Comparison of ENCODE assay signal across 8 cellular contexts in genomic region chr21:26845066-26845749, GRCh38. TPM values are rescaled to one million over a fixed set of nuclear protein-coding genes. Genes with fewer than 3 reads are reported as not detected.
DNase-seq lines count a peak whose midpoint lies in the region; ATAC-seq and TF ChIP-seq lines count a peak whose summit lies in the region.

Gene ADAMTS1, minus strand, starts transcription at chr21:26845409. Its CDS starts 455 bp downstream, at chr21:26844954.

- DNase-seq in HuH-7 (ENCODE audit: low spot score) (peak; percentile 86), activated B cell treated with CpG ODN at 0.5 μM for 24 hours (no peak), esophagus squamous epithelium (lab: John Stamatoyannopoulos, UW) (no peak), midbrain (lab: John Stamatoyannopoulos, UW) (peak; percentile 94)

- no peaks in the 10 kb centered on the region for H3K9me3 Mint-ChIP-seq in activated B cell treated with CpG ODN at 0.5 μM for 24 hours

- 0% methylated on average over 4 to 23 of the region's 54 CpGs for WGBS in esophagus squamous epithelium, 2 donors
- WGBS in thymus, result under 1% methylated on average over 54 of the region's 54 CpGs

- H3K4me1 ChIP-seq in esophagus squamous epithelium (peaks cover 10 to 82% (median 14%) of the 10 kb centered on the region in 3 donors), thymus (ENCODE audit: control insufficient read depth, insufficient read depth, low read length) (peaks cover 32% of the 10 kb centered on the region)

- H3K9me3 ChIP-seq in esophagus squamous epithelium (no peaks in the 10 kb centered on the region), thymus (ENCODE audit: control insufficient read depth) (no peaks in the 10 kb centered on the region)

- intact Hi-C loops in activated B cell treated with CpG ODN at 0.5 μM for 24 hours (cut with micrococcal nuclease), result loop anchor here (5.0 to 10.0 kb wide), 2 partner anchors 1207 to 1850 kb away; no protein-coding TSS in a partner anchor
- intact Hi-C loops in esophagus squamous epithelium (cut with DNase I), result loop anchor here (5.0 kb wide), 1 partner anchor 1902 kb away; no protein-coding TSS in a partner anchor

- CTCF ChIA-PET in activated B cell treated with CpG ODN at 0.5 μM for 24 hours (lab: Charles Lee), result interaction anchor here (1.0 kb wide), 1 partner anchor 8 kb away, joined by 4 read pairs; no protein-coding TSS in a partner anchor

- POLR2A ChIA-PET in activated B cell treated with CpG ODN at 0.5 μM for 24 hours (lab: Charles Lee), result no interaction called here

- H3K4me1 Mint-ChIP-seq in activated B cell treated with CpG ODN at 0.5 μM for 24 hours, result peaks cover 36% of the 10 kb centered on the region

- peak within 1 kb of the TSS; percentile 62 to 85 (median 78) for H3K4me3 ChIP-seq in esophagus squamous epithelium
- H3K4me3 ChIP-seq in thymus (ENCODE audit: low read length), result peak within 1 kb of the TSS; percentile 67

- H3K36me3 ChIP-seq in esophagus squamous epithelium, result peaks cover 3 to 21% (median 8%) of the 10 kb centered on the region in 3 donors
- peaks cover 5% of the 10 kb centered on the region for H3K36me3 ChIP-seq in thymus (ENCODE audit: control insufficient read depth, insufficient read depth)

- TF ChIP-seq CTCF in C4-2B (conservative IDR thresholded peaks at IDR 0.05) (no peak), activated B cell treated with CpG ODN at 0.5 μM for 24 hours (IDR thresholded peaks at IDR 0.05) (no peak), esophagus squamous epithelium (IDR thresholded peaks at IDR 0.05) (peak in 1 of 6 experiments; percentile 8)

- ATAC-seq in activated B cell treated with CpG ODN at 0.5 μM for 24 hours (ENCODE audit: low read depth) (no peak), GM18907 (IDR thresholded peaks at IDR 0.05; ENCODE audit: unreplicated experiment) (no peak), GM18868 (IDR thresholded peaks at IDR 0.05; ENCODE audit: unreplicated experiment) (no peak)

- TF ChIP-seq POLR2A in esophagus squamous epithelium (IDR thresholded peaks at IDR 0.05), result peak in 2 of 4 donors; percentile 87 to 95

- H3K27ac ChIP-seq in C4-2B (peak within 1 kb of the TSS; percentile 99), esophagus squamous epithelium (peak within 1 kb of the TSS; percentile 77 to 96 (median 94)), thymus (ENCODE audit: low read depth) (peak within 1 kb of the TSS; percentile 86)

- H3K27ac Mint-ChIP-seq in activated B cell treated with CpG ODN at 0.5 μM for 24 hours, result no peak within 1 kb of the TSS

- H3K27me3 Mint-ChIP-seq in activated B cell treated with CpG ODN at 0.5 μM for 24 hours, result peaks cover 53% of the 10 kb centered on the region

- no peaks in the 10 kb centered on the region for H3K36me3 Mint-ChIP-seq in activated B cell treated with CpG ODN at 0.5 μM for 24 hours (ENCODE audit: low read depth)

- H3K27me3 ChIP-seq in esophagus squamous epithelium (peaks cover 0 to 48% (median 0%) of the 10 kb centered on the region in 4 donors), thymus (ENCODE audit: control insufficient read depth, insufficient read depth) (peaks cover 32% of the 10 kb centered on the region)

- H3K4me3 Mint-ChIP-seq in activated B cell treated with CpG ODN at 0.5 μM for 24 hours, result peak within 1 kb of the TSS; percentile 72

RNA-seq across cellular contexts. Expression of gene ADAMTS1, which starts in this region (rescaled TPM):
- total RNA-seq in activated B cell treated with CpG ODN at 0.5 μM for 24 hours (not detected in 2 replicates), esophagus squamous epithelium (10 to 100 TPM in 3 of 4 donors, 1 to 10 TPM in 1; 2.8 to 33.0 (median 19.3) TPM)
- 18.3 TPM for polyA plus RNA-seq in thymus

Comparison
In these comparisons a context has a peak if more than half of its experiments do, and no peak if none do; other contexts are left out.
1. DNase-seq: peak in HuH-7 (single experiment) and midbrain (single experiment); none in activated B cell treated with CpG ODN at 0.5 μM for 24 hours (single experiment) and esophagus squamous epithelium (single experiment).
2. Peak in every context shown above with its lines, with median percentiles within 50 percentile points of each other: H3K27ac ChIP-seq.